15 cellular contexts compared by ENCODE assay signal in genomic region chr22:33864723-33865130, GRCh38. TPM values are rescaled to one million over a fixed set of nuclear protein-coding genes. Genes with fewer than 3 reads are reported as not detected.
DNase-seq lines count a peak whose midpoint lies in the region; ATAC-seq and TF ChIP-seq lines count a peak whose summit lies in the region.
"Had no signal": no experiment of that assay in that cellular context is flagged by ENCODE, and none has a peak within 500 bp of the region (broad histone marks: within the 10 kb centered on the region; RNA-seq: fewer than 3 reads in every experiment).

No MANE protein-coding gene starts in this region.

- peaks cover 2% of the 10 kb centered on the region for H3K27me3 Mint-ChIP-seq in nephron progenitor cell (ENCODE audit: low read depth, poor library complexity)
- no peaks in the 10 kb centered on the region for H3K27me3 Mint-ChIP-seq in activated CD4-positive, alpha-beta memory T cell treated with anti-CD3 and anti-CD28 coated beads for 36 hours
- H3K27me3 Mint-ChIP-seq: activated naive CD8-positive, alpha-beta T cell treated with anti-CD3 and anti-CD28 coated beads, Interleukin-2, amount 50 U/mL, for 24 hours; dendritic cell treated with granulocyte-macrophage colony-stimulating factor and Interleukin-4, amounts not matched to agents 40 ng/mL and 50 ng/mL, for 4 days; naive thymus-derived CD4-positive, alpha-beta T cell had no signal

- H3K27ac ChIP-seq in caudate nucleus (ENCODE audit: low read depth, low read length) = no peak overlapping the region
- H3K27ac ChIP-seq: VCaP had no signal

- H3K4me3 Mint-ChIP-seq in nephron progenitor cell = no peak overlapping the region
- H3K4me3 Mint-ChIP-seq in activated CD4-positive, alpha-beta memory T cell treated with anti-CD3 and anti-CD28 coated beads for 36 hours = no peak overlapping the region
- H3K4me3 Mint-ChIP-seq: activated naive CD8-positive, alpha-beta T cell treated with anti-CD3 and anti-CD28 coated beads, Interleukin-2, amount 50 U/mL, for 24 hours; dendritic cell treated with granulocyte-macrophage colony-stimulating factor and Interleukin-4, amounts not matched to agents 40 ng/mL and 50 ng/mL, for 4 days; naive thymus-derived CD4-positive, alpha-beta T cell had no signal

- POLR2A ChIA-PET in activated CD4-positive, alpha-beta memory T cell treated with anti-CD3 and anti-CD28 coated beads for 36 hours (lab: Charles Lee) = no interaction called here

- H3K27ac Mint-ChIP-seq in nephron progenitor cell = peak overlapping the region; percentile 40
- no peak overlapping the region for H3K27ac Mint-ChIP-seq in activated CD4-positive, alpha-beta memory T cell treated with anti-CD3 and anti-CD28 coated beads for 36 hours
- H3K27ac Mint-ChIP-seq: activated naive CD8-positive, alpha-beta T cell treated with anti-CD3 and anti-CD28 coated beads, Interleukin-2, amount 50 U/mL, for 24 hours; dendritic cell treated with granulocyte-macrophage colony-stimulating factor and Interleukin-4, amounts not matched to agents 40 ng/mL and 50 ng/mL, for 4 days; naive thymus-derived CD4-positive, alpha-beta T cell had no signal

- H3K36me3 Mint-ChIP-seq in nephron progenitor cell (ENCODE audit: low read depth) = no peaks in the 10 kb centered on the region
- no peaks in the 10 kb centered on the region for H3K36me3 Mint-ChIP-seq in activated CD4-positive, alpha-beta memory T cell treated with anti-CD3 and anti-CD28 coated beads for 36 hours

- CTCF ChIA-PET in activated CD4-positive, alpha-beta memory T cell treated with anti-CD3 and anti-CD28 coated beads for 36 hours (lab: Charles Lee) = no interaction called here

- no peak overlapping the region for H3K4me3 ChIP-seq in fibroblast of mammary gland (ENCODE audit: control insufficient read depth, low read depth, low read length)

- DNase-seq in Right ventricle myocardium inferior (ENCODE audit: missing footprints) (no peak), cardiac septum (ENCODE audit: low spot score) (no peak), fibroblast of mammary gland (ENCODE audit: low read depth) (peak; percentile 53), nephron progenitor cell (no peak), NCI-H1930 (lab: John Stamatoyannopoulos, UW) (no peak), caudate nucleus (lab: John Stamatoyannopoulos, UW) (no peak)
- no peak for DNase-seq in stimulated activated naive CD4-positive, alpha-beta T cell (lab: John Stamatoyannopoulos, UW)
- DNase-seq in activated CD4-positive, alpha-beta memory T cell treated with anti-CD3 and anti-CD28 coated beads for 36 hours = no peak
- DNase-seq: activated CD8-positive, alpha-beta memory T cell treated with anti-CD3 and anti-CD28 coated beads, Interleukin-2, amount 50 U/mL, for 48 hours; activated naive CD8-positive, alpha-beta T cell treated with anti-CD3 and anti-CD28 coated beads, Interleukin-2, amount 50 U/mL, for 24 hours; foreskin melanocyte; naive thymus-derived CD4-positive, alpha-beta T cell; NCI-H2107 had no signal

- TF ChIP-seq CTCF in fibroblast of mammary gland (conservative IDR thresholded peaks at IDR 0.05; ENCODE audit: control insufficient read depth, insufficient read depth, low read depth, low read length) = no peak
- no peak for TF ChIP-seq CTCF in nephron progenitor cell (IDR thresholded peaks at IDR 0.05)

- ATAC-seq in Right ventricle myocardium inferior = peak; percentile 85
- ATAC-seq: activated naive CD8-positive, alpha-beta T cell treated with anti-CD3 and anti-CD28 coated beads, Interleukin-2, amount 50 U/mL, for 24 hours; naive thymus-derived CD4-positive, alpha-beta T cell had no signal

- intact Hi-C loops in Right ventricle myocardium inferior (cut with DNase I) = loop anchor here (5.0 kb wide), 1 partner anchor 42 kb away; no protein-coding TSS in a partner anchor
- intact Hi-C loops in cardiac septum (cut with DNase I) = loop anchor here (5.0 kb wide), 2 partner anchors 37 to 82 kb away; no protein-coding TSS in a partner anchor
- intact Hi-C loops in activated CD4-positive, alpha-beta memory T cell treated with anti-CD3 and anti-CD28 coated beads for 36 hours (cut with micrococcal nuclease) = no loop called here

- no peaks in the 10 kb centered on the region for H3K9me3 Mint-ChIP-seq in nephron progenitor cell
- H3K9me3 Mint-ChIP-seq in activated CD4-positive, alpha-beta memory T cell treated with anti-CD3 and anti-CD28 coated beads for 36 hours = no peaks in the 10 kb centered on the region
- H3K9me3 Mint-ChIP-seq: activated naive CD8-positive, alpha-beta T cell treated with anti-CD3 and anti-CD28 coated beads, Interleukin-2, amount 50 U/mL, for 24 hours; dendritic cell treated with granulocyte-macrophage colony-stimulating factor and Interleukin-4, amounts not matched to agents 40 ng/mL and 50 ng/mL, for 4 days had no signal

- peaks cover 26% of the 10 kb centered on the region for H3K4me1 Mint-ChIP-seq in nephron progenitor cell
- no peaks in the 10 kb centered on the region for H3K4me1 Mint-ChIP-seq in activated CD4-positive, alpha-beta memory T cell treated with anti-CD3 and anti-CD28 coated beads for 36 hours (ENCODE audit: low read depth)
- H3K4me1 Mint-ChIP-seq: naive thymus-derived CD4-positive, alpha-beta T cell had no signal

RNA-seq across cellular contexts. Expression of gene LARGE1, which starts 55.5 kb away (rescaled TPM):
- total RNA-seq in Right ventricle myocardium inferior = 152 TPM
- total RNA-seq in cardiac septum = 119 TPM
- total RNA-seq in activated CD4-positive, alpha-beta memory T cell treated with anti-CD3 and anti-CD28 coated beads for 36 hours = 1 to 10 TPM in 1 of 2 experiments, under 1 TPM in 1; 0.81 to 2.0 TPM

Comparison
In these comparisons a context has a peak if more than half of its experiments do, and no peak if none do; other contexts are left out.
1. RNA of gene LARGE1, which starts 55.5 kb away (total RNA-seq): 152 TPM in Right ventricle myocardium inferior (single experiment) and 119 TPM in cardiac septum (single experiment); 0.81 to 2.0 TPM in activated CD4-positive, alpha-beta memory T cell treated with anti-CD3 and anti-CD28 coated beads for 36 hours; every median in the first group is over 10 times any median in the second.